Comparison of ENCODE assay signal across 8 cellular contexts in genomic region chr19:4575978-4576933, GRCh38. TPM values are rescaled to one million over a fixed set of nuclear protein-coding genes. Genes with fewer than 3 reads are reported as not detected.
DNase-seq lines count a peak whose midpoint lies in the region; ATAC-seq and TF ChIP-seq lines count a peak whose summit lies in the region.

No MANE protein-coding gene starts in this region.

- TF ChIP-seq CTCF in PC-3 (conservative IDR thresholded peaks at IDR 0.05; ENCODE audit: low read depth, low read length), result peak; percentile 90

- peak; percentile 24 for ATAC-seq in PC-3
- ATAC-seq in Right ventricle myocardium inferior, result peak; percentile 40
- ATAC-seq in aorta (ENCODE audit: low FRiP score), result peak; percentile 69
- no peak for ATAC-seq in HG03097 (IDR thresholded peaks at IDR 0.05; ENCODE audit: low FRiP score, unreplicated experiment)

- BruUV-seq in PC-3 (replicated peaks; lab: Mats Ljungman, UMichigan), result no TSS peak

- no peaks in the 10 kb centered on the region for H3F3A ChIP-seq in PC-3 (ENCODE audit: low read length, unreplicated experiment)

- no peak overlapping the region for H3K4me3 ChIP-seq in PC-3 (ENCODE audit: low read length)
- no peak overlapping the region for H3K4me3 ChIP-seq in aorta (ENCODE audit: low read length in 2 of 2)

- 58 to 64% methylated on average over 17 of the region's 17 CpGs for WGBS in aorta, 2 donors

- peak overlapping the region; percentile 84; the same call in 1 of the 2 replicates for H2AFZ ChIP-seq in PC-3 (ENCODE audit: low read length)

- peak overlapping the region; percentile 77; the same call in 1 of the 2 replicates for H3K4me2 ChIP-seq in PC-3 (ENCODE audit: low read length)

- H3K9ac ChIP-seq in PC-3 (ENCODE audit: low read length), result no peak overlapping the region

- H3K9me2 ChIP-seq in PC-3 (replicated peaks; ENCODE audit: low read length), result no peaks in the 10 kb centered on the region

- H3K9me3 ChIP-seq in PC-3 (ENCODE audit: low read length) (no peaks in the 10 kb centered on the region), aorta (ENCODE audit: control insufficient read depth, low read length) (no peaks in the 10 kb centered on the region)

- H4K20me1 ChIP-seq in PC-3 (ENCODE audit: low read length), result no peaks in the 10 kb centered on the region

- intact Hi-C loops in PC-3 (cut with micrococcal nuclease), result loop anchor here (5.0 kb wide), 1 partner anchor 56 kb away; no protein-coding TSS in a partner anchor
- intact Hi-C loops in Right ventricle myocardium inferior (cut with DNase I), result loop anchor here (1.0 kb wide), 1 partner anchor 60 kb away; no protein-coding TSS in a partner anchor
- intact Hi-C loops in aorta (cut with DNase I), result loop anchor here in 1 of 2 donors (1.0 kb wide), 1 partner anchor 60 kb away; no protein-coding TSS in a partner anchor

- H3K27me3 ChIP-seq in PC-3 (ENCODE audit: low read length) (peaks cover 7% of the 10 kb centered on the region; the same call in 1 of the 2 replicates), aorta (ENCODE audit: control insufficient read depth in 1 of 2, insufficient read depth in 2 of 2, low read length in 1 of 2) (no peaks in the 10 kb centered on the region)

- H3K36me3 ChIP-seq in PC-3 (ENCODE audit: low read depth, low read length) (no peaks in the 10 kb centered on the region), aorta (ENCODE audit: control insufficient read depth in 1 of 2, insufficient read depth in 2 of 2, low read length in 1 of 2) (no peaks in the 10 kb centered on the region)

- H3K4me1 ChIP-seq in PC-3 (ENCODE audit: insufficient read depth, low read length) (peaks cover 15% of the 10 kb centered on the region), aorta (ENCODE audit: control insufficient read depth in 1 of 2, insufficient read depth in 2 of 2, low read length in 2 of 2) (no peaks in the 10 kb centered on the region)

- H3K79me2 ChIP-seq in PC-3 (ENCODE audit: low read length), result no peaks in the 10 kb centered on the region

- DNase-seq in NCI-H2171 treated with DMSO at 0.1 percent for 48 hours (lab: John Stamatoyannopoulos, UW), result peak; percentile 38
- DNase-seq in NCI-H2171 (lab: John Stamatoyannopoulos, UW), result no peak
- DNase-seq in PC-3, result peak; percentile 68
- DNase-seq in activated effector memory CD4-positive, alpha-beta T cell treated with anti-CD3 and anti-CD28 coated beads, Interleukin-2, amount 50 U/mL, for 16 hours, result peak; percentile 89
- DNase-seq in Right ventricle myocardium inferior (ENCODE audit: missing footprints), result peak; percentile 86
- DNase-seq in retina, result peak; percentile 71
- DNase-seq in aorta, result peak in 1 of 2 donors; percentile 87

- CTCF ChIA-PET in PC-3 (lab: Charles Lee), result interaction anchor here (0.6 to 1.6 kb wide), 4 partner anchors 52 to 60 kb away, joined by 4 to 6 read pairs (median 4); no protein-coding TSS in a partner anchor

- POLR2A ChIA-PET in PC-3 (lab: Charles Lee; ENCODE audit: unreplicated experiment), result no interaction called here

- peak overlapping the region; percentile 26; the same call in 1 of the 2 replicates for H3K27ac ChIP-seq in PC-3 (ENCODE audit: low read length)
- H3K27ac ChIP-seq in aorta (ENCODE audit: low read depth in 1 of 2, low read length in 2 of 2), result no peak overlapping the region

RNA-seq across cellular contexts. Expression of gene SEMA6B, which starts 16.8 kb away (rescaled TPM):
- total RNA-seq in PC-3 (2014; rRNA removed) (7.3 and 9.0 TPM in 2 replicates), Right ventricle myocardium inferior (16.7 TPM), aorta (10 to 100 TPM; 25.6 to 32.0 TPM)
- 1 to 10 TPM in 1 of 2 donors, under 1 TPM in 1; 0.43 to 1.5 TPM for polyA plus RNA-seq in aorta

RNA-seq across cellular contexts. Expression of gene LRG1, which starts 36.4 kb away (rescaled TPM):
- total RNA-seq in PC-3 (2014; rRNA removed) (0.23 and 0.51 TPM in 2 replicates), Right ventricle myocardium inferior (0.73 TPM), aorta (1 to 10 TPM; 1.4 to 2.8 TPM)
- polyA plus RNA-seq in aorta, result 1 to 10 TPM in 1 of 2 donors, under 1 TPM in 1; 0.75 to 1.5 TPM

RNA-seq across cellular contexts. Expression of gene PLIN5, which starts 41.2 kb away (rescaled TPM):
- 1.2 and 3.3 TPM in 2 replicates for total RNA-seq in PC-3 (2014; rRNA removed)
- total RNA-seq in Right ventricle myocardium inferior, result 50.4 TPM
- 1 to 10 TPM; 2.0 to 3.8 TPM for total RNA-seq in aorta
- 1 to 10 TPM in 1 of 2 donors, under 1 TPM in 1; 0.38 to 2.4 TPM for polyA plus RNA-seq in aorta

RNA-seq across cellular contexts. Expression of gene PLIN4, which starts 58.0 kb away (rescaled TPM):
- total RNA-seq in PC-3 (2014; rRNA removed), result 9.1 and 9.8 TPM in 2 replicates
- 241 TPM for total RNA-seq in Right ventricle myocardium inferior
- total RNA-seq in aorta, result 1 to 10 TPM; 5.7 to 7.4 TPM
- polyA plus RNA-seq in aorta, result under 1 TPM; 0.61 to 0.63 TPM

Comparison
In these comparisons a context has a peak if more than half of its experiments do, and no peak if none do; other contexts are left out.
1. RNA of gene PLIN5, which starts 41.2 kb away (total RNA-seq): 50.4 TPM in Right ventricle myocardium inferior (single experiment); 2.0 to 3.8 TPM in aorta and 1.2 to 3.3 TPM in PC-3; every median in the first group is over 10 times any median in the second.